Comparison of ENCODE assay signal across 23 cellular contexts in the genomic region with DNA sequence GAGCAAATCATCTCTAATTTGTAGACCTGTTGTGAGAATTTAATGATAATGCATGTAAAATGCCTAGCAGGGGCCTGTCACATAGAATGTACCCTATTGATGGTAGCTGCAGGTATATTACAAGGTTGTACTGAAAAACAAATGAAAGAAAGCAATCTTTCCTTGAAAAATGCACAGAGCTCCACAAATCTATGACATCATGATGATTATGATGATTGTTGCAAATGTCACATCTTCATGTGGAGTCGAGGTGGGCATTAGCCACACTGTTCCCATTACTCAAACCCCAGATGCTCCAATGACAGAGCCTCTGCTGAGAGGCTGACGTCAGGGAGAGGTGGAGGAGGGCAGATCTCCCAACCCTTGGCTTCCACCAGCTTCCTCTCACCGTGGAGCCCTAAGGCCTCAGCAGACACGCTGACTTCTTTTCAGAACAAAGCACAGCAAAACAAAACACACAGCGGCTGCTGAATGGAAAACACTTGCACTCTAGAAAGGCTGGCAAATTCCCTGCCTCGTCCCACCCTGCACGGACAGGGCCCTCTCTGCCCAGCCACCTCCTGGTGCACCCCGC.
"Had no signal": no experiment of that assay in that cellular context is flagged by ENCODE, and none has a peak within 500 bp of the region (broad histone marks: within the 10 kb centered on the region; RNA-seq: fewer than 3 reads in every experiment).

No MANE protein-coding gene starts in this region.

- H3K9me3 ChIP-seq: adrenal gland, gastroesophageal sphincter, heart left ventricle, left lung, psoas muscle, thyroid gland had no signal

- ATAC-seq: activated CD4-positive, alpha-beta T cell treated with anti-CD3 and anti-CD28 coated beads for 36 hours; activated naive CD4-positive, alpha-beta T cell treated with anti-CD3 and anti-CD28 coated beads, Interleukin-2, amount 50 U/mL, for 72 hours; esophagus mucosa; left lung; sciatic nerve; stimulated activated naive B cell treated with anti-CD40 and anti-IgM and Interleukin-4, amounts not matched to agents 10 μg/mL and 1 μg/mL and 100 μg/mL, for 72 hours had no signal

- H3K27me3 ChIP-seq: adrenal gland, gastroesophageal sphincter, left lung, thyroid gland had no signal

- H3K27ac ChIP-seq: heart left ventricle, left lung, psoas muscle, thyroid gland had no signal

- H3K9me3 Mint-ChIP-seq: activated CD4-positive, alpha-beta memory T cell treated with anti-CD3 and anti-CD28 coated beads for 36 hours; activated naive CD4-positive, alpha-beta T cell treated with anti-CD3 and anti-CD28 coated beads, Interleukin-2, amount 50 U/mL, for 72 hours; activated T-helper 1 cell treated with anti-CD3 and anti-CD28 coated beads, Interleukin-12 subunit alpha, Interleukin-12 subunit beta, Interleukin-2, Interleukin-4 antibody, amounts not matched to agents 30 ng/mL and 10 ng/mL and 1 ng/mL, durations not matched to agents 14 hours and 24 hours and 36 hours; mesothelial cell of epicardium; nephron progenitor cell; stimulated activated naive B cell treated with anti-CD40 and anti-IgM and Interleukin-4, amounts not matched to agents 10 μg/mL and 1 μg/mL and 100 μg/mL, for 72 hours had no signal

- H3K27me3 Mint-ChIP-seq: activated CD4-positive, alpha-beta memory T cell treated with anti-CD3 and anti-CD28 coated beads for 36 hours had no signal

- DNase-seq: activated CD4-positive, alpha-beta memory T cell treated with anti-CD3 and anti-CD28 coated beads for 36 hours; activated CD4-positive, alpha-beta T cell treated with anti-CD3 and anti-CD28 coated beads for 36 hours; activated gamma-delta T cell treated with Interleukin-2 at 50 U/mL for 16 hours; activated T-cell treated with anti-CD3 and anti-CD28 coated beads for 4 hours; cortex of kidney; effector CD4-positive, alpha-beta T cell; kidney; left lung; nephron progenitor cell; psoas muscle; stimulated activated CD4-positive, alpha-beta T cell treated with anti-CD3 and anti-CD28 coated beads, Interleukin-4, amount 100 ng/mL, for 24 hours; stimulated activated naive B cell treated with anti-CD40 and anti-IgM and Interleukin-4, amounts not matched to agents 10 μg/mL and 1 μg/mL and 100 μg/mL, for 72 hours; thyroid gland had no signal

- H3K4me1 ChIP-seq: adrenal gland, heart left ventricle, left lung, psoas muscle, thyroid gland had no signal

- H3K27ac Mint-ChIP-seq: activated CD4-positive, alpha-beta memory T cell treated with anti-CD3 and anti-CD28 coated beads for 36 hours; activated CD4-positive, alpha-beta T cell treated with anti-CD3 and anti-CD28 coated beads for 36 hours; activated naive CD4-positive, alpha-beta T cell treated with anti-CD3 and anti-CD28 coated beads, Interleukin-2, amount 50 U/mL, for 72 hours; activated T-helper 1 cell treated with anti-CD3 and anti-CD28 coated beads, Interleukin-12 subunit alpha, Interleukin-12 subunit beta, Interleukin-2, Interleukin-4 antibody, amounts not matched to agents 30 ng/mL and 10 ng/mL and 1 ng/mL, durations not matched to agents 14 hours and 24 hours and 36 hours; mesothelial cell of epicardium; nephron progenitor cell; stimulated activated naive B cell treated with anti-CD40 and anti-IgM and Interleukin-4, amounts not matched to agents 10 μg/mL and 1 μg/mL and 100 μg/mL, for 72 hours had no signal

- H3K4me3 Mint-ChIP-seq: activated CD4-positive, alpha-beta memory T cell treated with anti-CD3 and anti-CD28 coated beads for 36 hours; activated CD4-positive, alpha-beta T cell treated with anti-CD3 and anti-CD28 coated beads for 36 hours; activated T-helper 1 cell treated with anti-CD3 and anti-CD28 coated beads, Interleukin-12 subunit alpha, Interleukin-12 subunit beta, Interleukin-2, Interleukin-4 antibody, amounts not matched to agents 30 ng/mL and 10 ng/mL and 1 ng/mL, durations not matched to agents 14 hours and 24 hours and 36 hours; mesothelial cell of epicardium; nephron progenitor cell; stimulated activated naive B cell treated with anti-CD40 and anti-IgM and Interleukin-4, amounts not matched to agents 10 μg/mL and 1 μg/mL and 100 μg/mL, for 72 hours; WTC11 had no signal

- H3K36me3 Mint-ChIP-seq: activated CD4-positive, alpha-beta memory T cell treated with anti-CD3 and anti-CD28 coated beads for 36 hours; activated naive CD4-positive, alpha-beta T cell treated with anti-CD3 and anti-CD28 coated beads, Interleukin-2, amount 50 U/mL, for 72 hours; mesothelial cell of epicardium; stimulated activated naive B cell treated with anti-CD40 and anti-IgM and Interleukin-4, amounts not matched to agents 10 μg/mL and 1 μg/mL and 100 μg/mL, for 72 hours; WTC11 had no signal

- H3K4me3 ChIP-seq: adrenal gland, gastroesophageal sphincter, heart left ventricle, left lung, psoas muscle, thyroid gland had no signal

- FAIRE-seq: kidney, TTC549 had no signal

- H3K4me1 Mint-ChIP-seq: activated CD4-positive, alpha-beta T cell treated with anti-CD3 and anti-CD28 coated beads for 36 hours; stimulated activated naive B cell treated with anti-CD40 and anti-IgM and Interleukin-4, amounts not matched to agents 10 μg/mL and 1 μg/mL and 100 μg/mL, for 72 hours had no signal

- H3K36me3 ChIP-seq: adrenal gland, gastroesophageal sphincter, heart left ventricle, left lung, thyroid gland had no signal
